ENCODE assay signal across 9 cellular contexts in the genomic region with DNA sequence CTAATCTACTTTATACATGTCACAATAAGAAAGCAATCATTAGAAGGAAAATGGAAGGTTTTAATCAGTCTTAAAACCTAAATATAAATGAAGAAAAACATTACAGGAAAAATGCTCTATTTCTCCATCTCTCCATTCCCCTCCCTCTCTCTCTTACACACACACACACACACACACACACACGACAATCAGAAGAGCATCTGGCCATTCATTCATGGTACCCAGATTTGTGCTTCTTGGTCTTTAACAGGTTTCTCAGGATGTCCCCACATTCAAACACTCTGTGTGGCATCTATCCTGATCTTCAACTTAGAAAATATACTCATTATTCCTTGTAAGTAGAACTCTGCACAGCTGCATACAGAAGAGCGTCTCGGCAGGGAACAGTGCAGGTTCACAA. TPM values are rescaled to one million over a fixed set of nuclear protein-coding genes. Genes with fewer than 3 reads are reported as not detected.
DNase-seq lines count a peak whose midpoint lies in the region; ATAC-seq and TF ChIP-seq lines count a peak whose summit lies in the region.
"Had no signal": no experiment of that assay in that cellular context is flagged by ENCODE, and none has a peak within 500 bp of the region (broad histone marks: within the 10 kb centered on the region; RNA-seq: fewer than 3 reads in every experiment).

No MANE protein-coding gene starts in this region.

- peaks cover 72% of the 10 kb centered on the region for H3K4me1 Mint-ChIP-seq in activated B cell treated with CpG ODN at 0.5 μM for 24 hours

- POLR2A ChIA-PET in activated B cell treated with CpG ODN at 0.5 μM for 24 hours (lab: Charles Lee) = interaction anchor here (1.1 to 4.1 kb wide), 4 partner anchors 17 to 877 kb away, joined by 3 to 53 read pairs (median 12); a partner anchor contains a TSS

- DNase-seq in NCI-H748 (lab: John Stamatoyannopoulos, UW; ENCODE audit: unreplicated experiment) (peak; percentile 27), NCI-H748 treated with DMSO at 0.1 percent for 48 hours (lab: John Stamatoyannopoulos, UW) (no peak), activated B cell treated with CpG ODN at 0.5 μM for 24 hours (no peak), stomach (no peak)
- no peak for DNase-seq in stimulated activated naive CD4-positive, alpha-beta T cell (lab: John Stamatoyannopoulos, UW)
- DNase-seq: activated CD4-positive, alpha-beta T cell treated with anti-CD3 and anti-CD28 coated beads for 48 hours had no signal

- peak overlapping the region; percentile 97 for H3K27ac Mint-ChIP-seq in activated B cell treated with CpG ODN at 0.5 μM for 24 hours

- no peaks in the 10 kb centered on the region for H3K36me3 ChIP-seq in iPS-15b (ENCODE audit: control insufficient read depth, insufficient read depth, low read length)
- peaks cover 4 to 14% (median 6%) of the 10 kb centered on the region in 4 donors for H3K36me3 ChIP-seq in stomach

- intact Hi-C loops in activated B cell treated with CpG ODN at 0.5 μM for 24 hours (cut with micrococcal nuclease) = no loop called here
- intact Hi-C loops in stomach (cut with DNase I; ENCODE audit: low total_unique reads) = no loop called here

- WGBS in stomach, 5 donors = 0 to 2% (median 1%) methylated on average over 3 of the region's 3 CpGs

- peaks cover 18% of the 10 kb centered on the region for H3K36me3 Mint-ChIP-seq in activated B cell treated with CpG ODN at 0.5 μM for 24 hours (ENCODE audit: low read depth)

- H3K27ac ChIP-seq in stomach = peak overlapping the region in 4 of 5 donors; percentile 89 to 94 (median 92)

- H3K4me3 Mint-ChIP-seq in activated B cell treated with CpG ODN at 0.5 μM for 24 hours = peak overlapping the region; percentile 99

- H3K9ac ChIP-seq in iPS-15b (ENCODE audit: low read depth, low read length) = peak overlapping the region; percentile 92

- TF ChIP-seq POLR2A in stomach (IDR thresholded peaks at IDR 0.05) = no peak

- ATAC-seq in activated B cell treated with CpG ODN at 0.5 μM for 24 hours (ENCODE audit: low read depth) (no peak), GM21529 (IDR thresholded peaks at IDR 0.05; ENCODE audit: unreplicated experiment) (no peak), HG02623 (IDR thresholded peaks at IDR 0.05; ENCODE audit: unreplicated experiment) (no peak)

- TF ChIP-seq EP300 in stomach (IDR thresholded peaks at IDR 0.05) = no peak

- H3K9me3 Mint-ChIP-seq in activated B cell treated with CpG ODN at 0.5 μM for 24 hours = no peaks in the 10 kb centered on the region

- no peaks in the 10 kb centered on the region for H3K27me3 Mint-ChIP-seq in activated B cell treated with CpG ODN at 0.5 μM for 24 hours

- H3K4me3 ChIP-seq in iPS-15b (ENCODE audit: low read depth, low read length) (peak overlapping the region; percentile 99), stomach (peak overlapping the region; percentile 70 to 93 (median 80))

- H3K27me3 ChIP-seq in iPS-15b (ENCODE audit: control insufficient read depth, insufficient read depth, low read length) (no peaks in the 10 kb centered on the region), stomach (no peaks in the 10 kb centered on the region)

- H3K9me3 ChIP-seq in iPS-15b (ENCODE audit: control insufficient read depth, insufficient read depth, low read length) = no peaks in the 10 kb centered on the region
- H3K9me3 ChIP-seq in stomach = no peaks in the 10 kb centered on the region

- CTCF ChIA-PET in activated B cell treated with CpG ODN at 0.5 μM for 24 hours (lab: Charles Lee) = interaction anchor here (0.9 kb wide), 1 partner anchor 877 kb away, joined by 4 read pairs; no protein-coding TSS in a partner anchor

- TF ChIP-seq CTCF in activated B cell treated with CpG ODN at 0.5 μM for 24 hours (IDR thresholded peaks at IDR 0.05) (no peak), stomach (IDR thresholded peaks at IDR 0.05) (no peak)

- H3K4me1 ChIP-seq in iPS-15b (ENCODE audit: control insufficient read depth, insufficient read depth, low read length) (no peaks in the 10 kb centered on the region), stomach (peaks cover 27 to 69% (median 50%) of the 10 kb centered on the region in 4 donors)

RNA-seq across cellular contexts. Expression of a gene that starts 0.8 kb away (rescaled TPM):
- 15.8 and 16.7 TPM in 2 replicates for total RNA-seq in activated B cell treated with CpG ODN at 0.5 μM for 24 hours
- total RNA-seq in stomach = 10 to 100 TPM in 2 of 5 donors, 1 to 10 TPM in 3; 1.4 to 32.7 (median 4.9) TPM
- 1 to 10 TPM; 5.9 to 7.5 (median 6.0) TPM for polyA plus RNA-seq in stomach

RNA-seq across cellular contexts. Expression of a gene that starts 16.6 kb away (rescaled TPM):
- total RNA-seq in activated B cell treated with CpG ODN at 0.5 μM for 24 hours (182 and 231 TPM in 2 replicates), stomach (100 to 1,000 TPM in 4 of 5 donors, 10 to 100 TPM in 1; 73.3 to 422 (median 281) TPM)
- polyA plus RNA-seq in stomach = 100 to 1,000 TPM in 2 of 3 donors, 10 to 100 TPM in 1; 42.8 to 436 (median 135) TPM
